Comparison of ENCODE assay signal across 10 cellular contexts in the genomic region with DNA sequence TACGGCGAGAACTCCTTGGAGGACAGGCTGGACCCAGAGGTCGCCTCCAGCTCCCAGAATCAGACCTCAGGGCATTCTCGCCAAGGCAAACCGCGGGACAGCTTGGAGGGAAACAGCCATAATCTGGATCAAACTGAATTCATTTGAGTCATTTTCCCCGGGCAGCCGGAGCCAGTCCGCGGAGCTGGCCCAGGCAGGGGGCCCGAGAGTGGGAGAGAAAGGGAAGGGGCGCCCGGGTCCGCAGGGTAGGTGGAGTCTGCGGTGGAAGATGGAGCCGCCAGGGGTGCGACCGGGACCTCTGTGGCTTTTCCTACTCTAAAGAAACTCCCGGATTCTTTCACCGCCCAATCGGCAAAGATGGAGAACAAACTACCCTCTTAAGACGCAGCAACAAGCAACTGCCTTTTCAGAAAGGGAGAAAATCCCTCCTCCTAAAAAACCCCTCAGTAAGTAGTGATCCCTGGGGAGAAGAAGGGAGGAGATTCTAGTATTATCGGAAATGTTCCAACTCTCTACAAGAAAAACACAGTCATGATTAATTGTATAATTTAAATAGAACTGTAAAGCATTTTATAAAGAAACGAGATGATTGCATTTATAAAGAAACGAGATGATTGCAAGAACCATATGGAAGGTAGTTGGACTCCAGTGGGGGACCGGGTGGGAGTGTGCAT. TPM values are rescaled to one million over a fixed set of nuclear protein-coding genes. Genes with fewer than 3 reads are reported as not detected.
DNase-seq lines count a peak whose midpoint lies in the region; ATAC-seq and TF ChIP-seq lines count a peak whose summit lies in the region.
"Had no signal": no experiment of that assay in that cellular context is flagged by ENCODE, and none has a peak within 500 bp of the region (broad histone marks: within the 10 kb centered on the region; RNA-seq: fewer than 3 reads in every experiment).

No MANE protein-coding gene starts in this region.

- H3K9me3 Mint-ChIP-seq in CD4-positive, alpha-beta T cell, result no peaks in the 10 kb centered on the region
- peaks cover 6% of the 10 kb centered on the region for H3K9me3 Mint-ChIP-seq in central memory CD8-positive, alpha-beta T cell
- H3K9me3 Mint-ChIP-seq in natural killer cell, result peaks cover 2 to 3% of the 10 kb centered on the region in 2 donors

- in situ Hi-C loops in GM13976 (cut with MboI; ENCODE audit: low sequenced_read_pairs, unreplicated experiment), result no loop called here

- peaks cover 13% of the 10 kb centered on the region for H3K4me1 ChIP-seq in rectal smooth muscle tissue (ENCODE audit: control insufficient read depth, insufficient read depth, low read length)

- peaks cover 98% of the 10 kb centered on the region for H3K27me3 ChIP-seq in CD4-positive, alpha-beta T cell (ENCODE audit: control insufficient read depth, insufficient read depth, low read length)
- peaks cover 24% of the 10 kb centered on the region for H3K27me3 ChIP-seq in rectal smooth muscle tissue (ENCODE audit: control insufficient read depth, insufficient read depth, low read length)

- peak overlapping the region; percentile 77 for H3K4me3 ChIP-seq in rectal smooth muscle tissue (ENCODE audit: low read length)

- H3K9me3 ChIP-seq in CD4-positive, alpha-beta T cell (ENCODE audit: control insufficient read depth, low read length), result peaks cover 32% of the 10 kb centered on the region

- DNase-seq in CD4-positive, alpha-beta T cell, result no peak
- peak; percentile 27 for DNase-seq in GM13976 (ENCODE audit: low spot score)
- no peak for DNase-seq in central memory CD8-positive, alpha-beta T cell (ENCODE audit: low spot score in 2 of 2)
- DNase-seq in natural killer cell, result no peak
- DNase-seq in NCI-H1436 treated with DMSO at 0.1 percent for 48 hours (lab: John Stamatoyannopoulos, UW), result no peak
- DNase-seq: anterior cingulate cortex, DMS 273 treated with DMSO at 0.1 percent for 48 hours, NCI-H2081 had no signal

- H3K27ac ChIP-seq in CD4-positive, alpha-beta T cell (ENCODE audit: low read depth, low read length), result no peak overlapping the region
- H3K27ac ChIP-seq in rectal smooth muscle tissue (ENCODE audit: low read depth, low read length), result peak overlapping the region; percentile 88

- CTCF ChIA-PET in CD4-positive, alpha-beta T cell (lab: Charles Lee), result no interaction called here

- H3K9ac ChIP-seq in rectal smooth muscle tissue (ENCODE audit: low read length), result no peak overlapping the region

- intact Hi-C loops in CD4-positive, alpha-beta T cell (cut with DNase I, micrococcal nuclease), result no loop called here
- intact Hi-C loops in natural killer cell (cut with micrococcal nuclease), result no loop called here

- H3K36me3 ChIP-seq in rectal smooth muscle tissue (ENCODE audit: control insufficient read depth, insufficient read depth, low read length), result no peaks in the 10 kb centered on the region

- POLR2A ChIA-PET in CD4-positive, alpha-beta T cell (lab: Charles Lee), result no interaction called here

- no peaks in the 10 kb centered on the region for H3K36me3 Mint-ChIP-seq in CD4-positive, alpha-beta T cell (ENCODE audit: low read depth)
- H3K36me3 Mint-ChIP-seq in central memory CD8-positive, alpha-beta T cell (ENCODE audit: insufficient read depth), result peaks cover 10% of the 10 kb centered on the region
- H3K36me3 Mint-ChIP-seq in natural killer cell, result peaks cover 11% of the 10 kb centered on the region

- peaks cover 58% of the 10 kb centered on the region for H3K4me1 Mint-ChIP-seq in CD4-positive, alpha-beta T cell (ENCODE audit: low read depth)
- peaks cover 9% of the 10 kb centered on the region for H3K4me1 Mint-ChIP-seq in central memory CD8-positive, alpha-beta T cell
- peaks cover 9 to 23% of the 10 kb centered on the region in 2 donors for H3K4me1 Mint-ChIP-seq in natural killer cell

- H3K4me3 Mint-ChIP-seq in CD4-positive, alpha-beta T cell, result peak overlapping the region; percentile 56
- H3K4me3 Mint-ChIP-seq in central memory CD8-positive, alpha-beta T cell, result no peak overlapping the region
- no peak overlapping the region for H3K4me3 Mint-ChIP-seq in natural killer cell

- ATAC-seq in CD4-positive, alpha-beta T cell (ENCODE audit: poor library complexity), result no peak
- no peak for ATAC-seq in central memory CD8-positive, alpha-beta T cell (replicated peaks; ENCODE audit: extremely low read depth, poor library complexity, severe bottlenecking)
- ATAC-seq in natural killer cell (no peak), GM21447 (IDR thresholded peaks at IDR 0.05; ENCODE audit: unreplicated experiment) (no peak)

- TF ChIP-seq CTCF in CD4-positive, alpha-beta T cell (IDR thresholded peaks at IDR 0.05), result no peak
- TF ChIP-seq CTCF in GM13976 (IDR thresholded peaks at IDR 0.05; ENCODE audit: borderline replicate concordance, control extremely low read depth, extremely low read depth, insufficient read depth, missing control alignments), result no peak
- TF ChIP-seq CTCF in natural killer cell (IDR thresholded peaks at IDR 0.05), result no peak

- H3K27ac Mint-ChIP-seq in CD4-positive, alpha-beta T cell, result no peak overlapping the region
- H3K27ac Mint-ChIP-seq in central memory CD8-positive, alpha-beta T cell (ENCODE audit: low read depth), result peak overlapping the region; percentile 79
- no peak overlapping the region for H3K27ac Mint-ChIP-seq in natural killer cell

- peaks cover 92% of the 10 kb centered on the region for H3K27me3 Mint-ChIP-seq in CD4-positive, alpha-beta T cell
- H3K27me3 Mint-ChIP-seq in central memory CD8-positive, alpha-beta T cell, result peaks cover 93% of the 10 kb centered on the region
- peaks cover 72 to 75% of the 10 kb centered on the region in 2 donors for H3K27me3 Mint-ChIP-seq in natural killer cell (ENCODE audit: low read depth in 2 of 2)

RNA-seq across cellular contexts. Expression of a gene that starts 5.1 kb away (rescaled TPM):
- not detected for total RNA-seq in CD4-positive, alpha-beta T cell
- total RNA-seq in natural killer cell, result not detected

RNA-seq across cellular contexts. Expression of a gene that starts 55.0 kb away (rescaled TPM):
- 1 to 10 TPM; 3.9 to 4.2 TPM for total RNA-seq in CD4-positive, alpha-beta T cell
- total RNA-seq in natural killer cell, result 10 to 100 TPM; 10.2 to 13.1 (median 12.9) TPM
